In the genomic region with DNA sequence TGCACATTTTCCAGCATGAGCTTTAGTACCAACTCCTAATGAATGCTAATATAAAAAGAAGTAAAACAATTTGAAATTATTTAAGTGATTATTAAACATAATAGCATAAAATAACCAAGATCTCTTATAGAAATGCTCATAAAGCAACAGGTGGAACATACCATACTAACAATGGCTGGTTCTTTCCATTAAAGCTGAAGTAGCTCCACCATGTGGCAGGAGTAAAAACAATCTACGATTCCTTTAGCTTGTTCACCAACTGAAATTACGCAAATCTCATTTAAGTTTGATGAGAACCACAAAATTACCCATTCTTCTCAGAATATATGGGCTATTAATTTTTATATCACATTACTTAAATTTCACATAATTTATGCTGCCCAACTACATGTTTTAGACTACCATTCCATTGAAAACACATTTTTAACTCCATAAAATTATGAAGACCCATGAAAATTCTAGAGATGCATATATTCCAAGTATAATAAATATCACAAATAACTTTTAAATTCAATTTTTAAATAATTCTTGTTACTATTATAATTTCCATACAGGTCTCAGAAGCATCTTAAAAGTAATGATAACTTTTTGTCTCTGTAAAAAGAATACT, we compare ENCODE assay signal across 8 cellular contexts.
DNase-seq lines count a peak whose midpoint lies in the region; ATAC-seq, FAIRE-seq and TF ChIP-seq lines count a peak whose summit lies in the region.

No MANE protein-coding gene starts in this region.

- no peaks in the 10 kb centered on the region for H3K36me3 Mint-ChIP-seq in stimulated activated memory B cell treated with anti-CD40 and anti-IgM and Interleukin-4, amounts not matched to agents 10 μg/mL and 1 μg/mL and 100 μg/mL, for 72 hours

- no peaks in the 10 kb centered on the region for H3K9me3 Mint-ChIP-seq in stimulated activated memory B cell treated with anti-CD40 and anti-IgM and Interleukin-4, amounts not matched to agents 10 μg/mL and 1 μg/mL and 100 μg/mL, for 72 hours

- TF ChIP-seq CTCF in 22Rv1 (IDR thresholded peaks at IDR 0.05) (peak; percentile 80), bronchial epithelial cell (IDR thresholded peaks at IDR 0.05; ENCODE audit: insufficient read depth, low read length, severe bottlenecking) (peak; percentile 53)

- ATAC-seq in stimulated activated memory B cell treated with anti-CD40 and anti-IgM and Interleukin-4, amounts not matched to agents 10 μg/mL and 1 μg/mL and 100 μg/mL, for 72 hours = no peak

- H3K4me1 Mint-ChIP-seq in stimulated activated memory B cell treated with anti-CD40 and anti-IgM and Interleukin-4, amounts not matched to agents 10 μg/mL and 1 μg/mL and 100 μg/mL, for 72 hours = no peaks in the 10 kb centered on the region

- no peaks in the 10 kb centered on the region for H3K27me3 ChIP-seq in bronchial epithelial cell (ENCODE audit: control insufficient read depth, insufficient read depth, low read length)

- H3K27me3 Mint-ChIP-seq in stimulated activated memory B cell treated with anti-CD40 and anti-IgM and Interleukin-4, amounts not matched to agents 10 μg/mL and 1 μg/mL and 100 μg/mL, for 72 hours = no peaks in the 10 kb centered on the region

- no peak overlapping the region for H3K4me3 ChIP-seq in bronchial epithelial cell (ENCODE audit: low read depth, low read length)

- H3K27ac ChIP-seq in 22Rv1 = no peak overlapping the region

- no peak overlapping the region for H3K4me3 Mint-ChIP-seq in stimulated activated memory B cell treated with anti-CD40 and anti-IgM and Interleukin-4, amounts not matched to agents 10 μg/mL and 1 μg/mL and 100 μg/mL, for 72 hours

- DNase-seq in GM12891 (ENCODE audit: insufficient read length, low spot score) = no peak
- peak; percentile 12 for DNase-seq in NCI-H345 treated with DMSO at 0.1 percent for 48 hours (lab: John Stamatoyannopoulos, UW; ENCODE audit: unreplicated experiment)
- peak; percentile 71 for DNase-seq in bronchial epithelial cell (ENCODE audit: low read depth)
- DNase-seq in midbrain (lab: John Stamatoyannopoulos, UW) = peak; percentile 64
- DNase-seq in NK-92 treated with Interleukin-12 subunit alpha and Interleukin-12 subunit beta, amount 100 ng/mL, for 24 hours (lab: John Stamatoyannopoulos, UW) = no peak
- DNase-seq in activated CD4-positive, alpha-beta T cell treated with anti-CD3 and anti-CD28 coated beads, Interleukin-2, amount 50 U/mL, for 1 hour = no peak

- FAIRE-seq in GM12891 (lab: Jason Lieb, UNC) (peak; percentile 80), bronchial epithelial cell (lab: Jason Lieb, UNC) (no peak)

- no peak for TF ChIP-seq POLR2A in GM12891 (IDR thresholded peaks at IDR 0.05; ENCODE audit: low read depth, low read length)

- H3K36me3 ChIP-seq in bronchial epithelial cell (ENCODE audit: control insufficient read depth, insufficient read depth, low read length) = no peaks in the 10 kb centered on the region

- H3K27ac Mint-ChIP-seq in stimulated activated memory B cell treated with anti-CD40 and anti-IgM and Interleukin-4, amounts not matched to agents 10 μg/mL and 1 μg/mL and 100 μg/mL, for 72 hours = no peak overlapping the region

TF ChIP-seq in GM12891, 5 proteins besides CTCF, POLR2A, EP300 and RAD21:
- TF ChIP-seq TAF1 (IDR thresholded peaks at IDR 0.05; ENCODE audit: low read depth, low read length) (no peak), POLR2AphosphoS5 (IDR thresholded peaks at IDR 0.05; ENCODE audit: low read depth, low read length) (no peak), SPI1 (IDR thresholded peaks at IDR 0.05; ENCODE audit: low read depth, low read length) (no peak), POU2F2 (IDR thresholded peaks at IDR 0.05; ENCODE audit: low read depth, low read length) (no peak), PAX5 (IDR thresholded peaks at IDR 0.05; ENCODE audit: insufficient read depth, low read length, severe bottlenecking) (no peak)

Comparison
In these comparisons a context has a peak if more than half of its experiments do, and no peak if none do; other contexts are left out.
1. DNase-seq: peak in NCI-H345 treated with DMSO at 0.1 percent for 48 hours (single experiment), bronchial epithelial cell (single experiment) and midbrain (single experiment); none in GM12891 (single experiment), NK-92 treated with Interleukin-12 subunit alpha and Interleukin-12 subunit beta, amount 100 ng/mL, for 24 hours (single experiment) and activated CD4-positive, alpha-beta T cell treated with anti-CD3 and anti-CD28 coated beads, Interleukin-2, amount 50 U/mL, for 1 hour (single experiment).